2 cellular contexts compared by ENCODE assay signal in genomic region chr7:83119002-83119358, GRCh38.
TF ChIP-seq lines count a peak whose summit lies in the region.

No MANE protein-coding gene starts in this region.

TF ChIP-seq in SK-N-SH treated with all-trans-retinoic acid at 6 μM for 48 hours, 23 proteins besides CTCF, POLR2A, EP300 and RAD21 (continued from another document):
- TF ChIP-seq CSRNP3 (CRISPR knock-in tag; IDR thresholded peaks at IDR 0.05) (no peak), ISL1 (CRISPR knock-in tag; IDR thresholded peaks at IDR 0.05) (no peak), TSHZ2 (CRISPR knock-in tag; IDR thresholded peaks at IDR 0.05) (no peak), ZC3H10 (CRISPR knock-in tag; IDR thresholded peaks at IDR 0.05) (no peak), ZFP30 (CRISPR knock-in tag; IDR thresholded peaks at IDR 0.05) (no peak)

TF ChIP-seq in SK-N-SH, 30 proteins besides CTCF, POLR2A, EP300 and RAD21:
- TF ChIP-seq REST (IDR thresholded peaks at IDR 0.05; ENCODE audit: low read depth, low read length), result no peak
